13 cellular contexts compared by ENCODE assay signal in genomic region chr10:89115876-89116627, GRCh38.
DNase-seq lines count a peak whose midpoint lies in the region; ATAC-seq and TF ChIP-seq lines count a peak whose summit lies in the region.
"Had no signal": no experiment of that assay in that cellular context is flagged by ENCODE, and none has a peak within 500 bp of the region (broad histone marks: within the 10 kb centered on the region; RNA-seq: fewer than 3 reads in every experiment).

No MANE protein-coding gene starts in this region.

- H3K27ac ChIP-seq in GM23248 (peak overlapping the region; percentile 72), epithelial cell of prostate (no peak overlapping the region)

- no peaks in the 10 kb centered on the region for H3K79me2 ChIP-seq in GM23248 (ENCODE audit: insufficient read depth)

- no peaks in the 10 kb centered on the region for H3K9me2 ChIP-seq in GM23248 (ENCODE audit: insufficient read depth)

- H3K9ac ChIP-seq in GM23248, result peak overlapping the region; percentile 29; the same call in 1 of the 2 replicates

- H2AFZ ChIP-seq in GM23248, result no peak overlapping the region

- no peaks in the 10 kb centered on the region for H4K20me1 ChIP-seq in GM23248 (ENCODE audit: insufficient read depth)

- H3K9me3 ChIP-seq in GM23248 (ENCODE audit: low read depth), result no peaks in the 10 kb centered on the region

- peak; percentile 82 for ATAC-seq in omental fat pad (ENCODE audit: low FRiP score)
- ATAC-seq: Panc1 had no signal

- peak overlapping the region; percentile 43 for H3K4me2 ChIP-seq in GM23248 (ENCODE audit: unreplicated experiment)

- WGBS in GM23248 (ENCODE audit: low coverage in 1 of 2, low lambda C conversion rate in 2 of 2, missing lambda C conversion rate in 2 of 2), 2 experiments, result 83 to 85% methylated on average over 9 of the region's 9 CpGs

- H3K4me1 ChIP-seq in GM23248 (ENCODE audit: insufficient read depth), result peaks cover 55% of the 10 kb centered on the region

- H3K36me3 ChIP-seq in GM23248 (ENCODE audit: low read depth), result no peaks in the 10 kb centered on the region

- no peaks in the 10 kb centered on the region for H3K27me3 ChIP-seq in GM23248 (replicated peaks; ENCODE audit: insufficient read depth)

- peaks cover 44% of the 10 kb centered on the region for H3F3A ChIP-seq in GM23248 (ENCODE audit: insufficient read depth)

- no peak for TF ChIP-seq CTCF in omental fat pad (IDR thresholded peaks at IDR 0.05)

- in situ Hi-C loops in GM23248 (cut with MboI), result no loop called here

- no peak overlapping the region for H3K4me3 ChIP-seq in GM23248

- intact Hi-C loops in posterior vena cava (cut with DNase I), result no loop called here

- DNase-seq in GM23248, result peak; percentile 92
- peak; percentile 47 for DNase-seq in OCI-M1 (lab: John Stamatoyannopoulos, UW)
- DNase-seq in epithelial cell of prostate (ENCODE audit: low read depth, low spot score), result peak; percentile 33
- DNase-seq in omental fat pad (ENCODE audit: low spot score), result no peak
- no peak for DNase-seq in activated CD4-positive, CD25-positive, alpha-beta regulatory T cell treated with anti-CD3 and anti-CD28 coated beads, Interleukin-2, amount 50 U/mL, for 72 hours
- no peak for DNase-seq in posterior vena cava (ENCODE audit: low spot score)
- no peak for DNase-seq in DMS153 (lab: John Stamatoyannopoulos, UW)
- DNase-seq in stimulated activated CD8-positive, alpha-beta memory T cell treated with anti-CD3 and anti-CD28 coated beads, Interleukin-4, amount 100 ng/mL, for 48 hours, result no peak
- DNase-seq: activated CD4-positive, CD25-positive, alpha-beta regulatory T cell; DMS79; GOT3; NCI-H187 had no signal

Comparison
In these comparisons a context has a peak if more than half of its experiments do, and no peak if none do; other contexts are left out.
1. DNase-seq: peak in GM23248 (single experiment), OCI-M1 (single experiment) and epithelial cell of prostate (single experiment); none in omental fat pad (single experiment), activated CD4-positive, CD25-positive, alpha-beta regulatory T cell treated with anti-CD3 and anti-CD28 coated beads, Interleukin-2, amount 50 U/mL, for 72 hours (single experiment), posterior vena cava (single experiment), DMS153 (single experiment) and stimulated activated CD8-positive, alpha-beta memory T cell treated with anti-CD3 and anti-CD28 coated beads, Interleukin-4, amount 100 ng/mL, for 48 hours (single experiment).